In genomic region chr10:9603972-9604371, GRCh38 we compare ENCODE assay signal across 26 cellular contexts.
"Had no signal": no experiment of that assay in that cellular context is flagged by ENCODE, and none has a peak within 500 bp of the region (broad histone marks: within the 10 kb centered on the region; RNA-seq: fewer than 3 reads in every experiment).

No MANE protein-coding gene starts in this region.

- H3K9me3 ChIP-seq: colonic mucosa, esophagus squamous epithelium, gastrocnemius medialis, heart right ventricle, left lung, lower lobe of right lung had no signal

- FAIRE-seq: endometrium, islet of Langerhans, keratinocyte had no signal

- H3K27me3 Mint-ChIP-seq: dendritic cell treated with granulocyte-macrophage colony-stimulating factor and Interleukin-4, amounts not matched to agents 40 ng/mL and 50 ng/mL, for 4 days; effector memory CD8-positive, alpha-beta T cell; memory B cell had no signal

- H3K4me1 Mint-ChIP-seq: memory B cell had no signal

- H3K36me3 ChIP-seq: colonic mucosa, esophagus squamous epithelium, gastrocnemius medialis, heart right ventricle, left lung, lower lobe of right lung had no signal

- H3K27me3 ChIP-seq: colonic mucosa, esophagus squamous epithelium, gastrocnemius medialis, heart right ventricle, left lung had no signal

- H3K4me3 Mint-ChIP-seq: dendritic cell treated with granulocyte-macrophage colony-stimulating factor and Interleukin-4, amounts not matched to agents 40 ng/mL and 50 ng/mL, for 4 days; effector memory CD8-positive, alpha-beta T cell; endodermal cell; memory B cell had no signal

- H3K27ac ChIP-seq: colonic mucosa, epithelial cell of prostate, esophagus squamous epithelium, gastrocnemius medialis, heart right ventricle, left lung, lower lobe of right lung had no signal

- H3K9me3 Mint-ChIP-seq: dendritic cell treated with granulocyte-macrophage colony-stimulating factor and Interleukin-4, amounts not matched to agents 40 ng/mL and 50 ng/mL, for 4 days; effector memory CD8-positive, alpha-beta T cell; endodermal cell had no signal

- H3K4me3 ChIP-seq: colonic mucosa, esophagus squamous epithelium, gastrocnemius medialis, heart right ventricle, left lung, lower lobe of right lung had no signal

- ATAC-seq: effector memory CD8-positive, alpha-beta T cell; esophagus mucosa; gastrocnemius medialis; heart right ventricle; left cardiac atrium; left ventricle myocardium superior had no signal

- H3K4me1 ChIP-seq: colonic mucosa, esophagus squamous epithelium, gastrocnemius medialis, heart right ventricle, left lung, lower lobe of right lung had no signal

- DNase-seq: colonic mucosa; cortex of kidney; effector CD8-positive, alpha-beta T cell; effector memory CD8-positive, alpha-beta T cell; endodermal cell; erythroblast; esophagus squamous epithelium; foreskin fibroblast; foreskin melanocyte; gastrocnemius medialis; glutamatergic neuron; head of caudate nucleus; heart right ventricle; hippocampal formation; left cardiac atrium; left lung; left ventricle myocardium superior; lower lobe of right lung; midbrain had no signal

- H3K36me3 Mint-ChIP-seq: memory B cell had no signal

- H3K27ac Mint-ChIP-seq: dendritic cell treated with granulocyte-macrophage colony-stimulating factor and Interleukin-4, amounts not matched to agents 40 ng/mL and 50 ng/mL, for 4 days; effector memory CD8-positive, alpha-beta T cell; endodermal cell; memory B cell had no signal
